1 cellular context compared by ENCODE assay signal in genomic region chr22:20015971-20016733, GRCh38.
TF ChIP-seq lines count a peak whose summit lies in the region.

No MANE protein-coding gene starts in this region.

TF ChIP-seq in HepG2, 621 proteins besides CTCF, POLR2A, EP300 and RAD21 (continued from another document and continues in another):
- TF ChIP-seq SP2 (CRISPR knock-in tag; IDR thresholded peaks at IDR 0.05): no peak
- no peak for TF ChIP-seq TFAP4 (IDR thresholded peaks at IDR 0.05; ENCODE audit: borderline replicate concordance, low read depth)
- peak; percentile 21 for TF ChIP-seq SPEN (CRISPR knock-in tag; IDR thresholded peaks at IDR 0.05; ENCODE audit: low read depth)
- TF ChIP-seq ZNF543 (CRISPR knock-in tag; IDR thresholded peaks at IDR 0.05): no peak
- TF ChIP-seq SALL1 (CRISPR knock-in tag; IDR thresholded peaks at IDR 0.05): no peak
- no peak for TF ChIP-seq ZMYM3 (CRISPR knock-in tag; IDR thresholded peaks at IDR 0.05)
- TF ChIP-seq ZZZ3 (CRISPR knock-in tag; IDR thresholded peaks at IDR 0.05; ENCODE audit: borderline replicate concordance): no peak
- TF ChIP-seq NFKBIZ (CRISPR knock-in tag; IDR thresholded peaks at IDR 0.05): no peak
- no peak for TF ChIP-seq FOSL1 (CRISPR knock-in tag; IDR thresholded peaks at IDR 0.05; ENCODE audit: borderline replicate concordance)
- TF ChIP-seq POGZ (CRISPR knock-in tag; IDR thresholded peaks at IDR 0.05): no peak
- TF ChIP-seq ZBTB39 (CRISPR knock-in tag; IDR thresholded peaks at IDR 0.05): no peak
- no peak for TF ChIP-seq ZNF570 (CRISPR knock-in tag; IDR thresholded peaks at IDR 0.05; ENCODE audit: borderline replicate concordance)
- TF ChIP-seq TCF7 (IDR thresholded peaks at IDR 0.05; ENCODE audit: low read depth): no peak
- no peak for TF ChIP-seq ZNF350 (CRISPR knock-in tag; IDR thresholded peaks at IDR 0.05; ENCODE audit: borderline replicate concordance, low read depth)
- TF ChIP-seq DNMT1 (CRISPR knock-in tag; IDR thresholded peaks at IDR 0.05): no peak
- TF ChIP-seq PPARG (CRISPR knock-in tag; conservative IDR thresholded peaks at IDR 0.05): no peak
- TF ChIP-seq DPF2 (CRISPR knock-in tag; IDR thresholded peaks at IDR 0.05; ENCODE audit: borderline replicate concordance, low read depth): no peak
- TF ChIP-seq SNAPC5 (CRISPR knock-in tag; IDR thresholded peaks at IDR 0.05; ENCODE audit: borderline replicate concordance): no peak
- TF ChIP-seq HES4 (CRISPR knock-in tag; IDR thresholded peaks at IDR 0.05; ENCODE audit: borderline replicate concordance): peak; percentile 17; the same call in 1 of the 2 replicates
- no peak for TF ChIP-seq ZNF484 (CRISPR knock-in tag; IDR thresholded peaks at IDR 0.05; ENCODE audit: borderline replicate concordance, low read depth)
- no peak for TF ChIP-seq PCBP2 (optimal IDR thresholded peaks at IDR 0.05; ENCODE audit: low read depth, low read length, poor library complexity, severe bottlenecking)
- no peak for TF ChIP-seq ZNF549 (CRISPR knock-in tag; IDR thresholded peaks at IDR 0.05)
- TF ChIP-seq ZNF512B (CRISPR knock-in tag; IDR thresholded peaks at IDR 0.05; ENCODE audit: borderline replicate concordance): no peak
- TF ChIP-seq TBX2 (CRISPR knock-in tag; IDR thresholded peaks at IDR 0.05; ENCODE audit: borderline replicate concordance): peak; percentile 28; the same call in 1 of the 2 replicates
- no peak for TF ChIP-seq PHB2 (IDR thresholded peaks at IDR 0.05; ENCODE audit: partially characterized antibody)
- TF ChIP-seq NPAS2 (CRISPR knock-in tag; IDR thresholded peaks at IDR 0.05; ENCODE audit: borderline replicate concordance): no peak
- no peak for TF ChIP-seq ZBTB4 (CRISPR knock-in tag; IDR thresholded peaks at IDR 0.05; ENCODE audit: borderline replicate concordance)
- no peak for TF ChIP-seq RBM39 (IDR thresholded peaks at IDR 0.05; ENCODE audit: low read depth, low read length, poor library complexity, severe bottlenecking)
- no peak for TF ChIP-seq ZNF629 (CRISPR knock-in tag; conservative IDR thresholded peaks at IDR 0.05)
- no peak for TF ChIP-seq MLX (CRISPR knock-in tag; IDR thresholded peaks at IDR 0.05)
- TF ChIP-seq FIP1L1 (IDR thresholded peaks at IDR 0.05; ENCODE audit: borderline replicate concordance, insufficient read depth, low read depth, low read length): no peak
- no peak for TF ChIP-seq TSC22D2 (CRISPR knock-in tag; IDR thresholded peaks at IDR 0.05; ENCODE audit: borderline replicate concordance)
- TF ChIP-seq ZFP36 (IDR thresholded peaks at IDR 0.05; ENCODE audit: borderline replicate concordance, low read depth, low read length, partially characterized antibody): no peak
- no peak for TF ChIP-seq SSRP1 (CRISPR knock-in tag; IDR thresholded peaks at IDR 0.05)
- 0 out of 2 replicates have a peak, but pooled peaks have one; percentile 60 for TF ChIP-seq CCDC6 (CRISPR knock-in tag; IDR thresholded peaks at IDR 0.05)
- no peak; the same call in 1 of the 2 replicates for TF ChIP-seq ZSCAN25 (CRISPR knock-in tag; IDR thresholded peaks at IDR 0.05)
- TF ChIP-seq ZNF619 (CRISPR knock-in tag; IDR thresholded peaks at IDR 0.05): no peak
- no peak for TF ChIP-seq ZNF10 (CRISPR knock-in tag; IDR thresholded peaks at IDR 0.05; ENCODE audit: borderline replicate concordance, low read depth)
- no peak for TF ChIP-seq ATF6 (CRISPR knock-in tag; conservative IDR thresholded peaks at IDR 0.05)
- TF ChIP-seq ZFX (CRISPR knock-in tag; IDR thresholded peaks at IDR 0.05; ENCODE audit: low read depth): peak; percentile 49; the same call in 1 of the 2 replicates
- no peak for TF ChIP-seq TBX3 (IDR thresholded peaks at IDR 0.05; ENCODE audit: borderline replicate concordance)
- TF ChIP-seq SATB2 (CRISPR knock-in tag; IDR thresholded peaks at IDR 0.05): 0 out of 2 replicates have a peak, but pooled peaks have one; percentile 55
- no peak for TF ChIP-seq CREB3 (CRISPR knock-in tag; IDR thresholded peaks at IDR 0.05)
- no peak for TF ChIP-seq DMTF1 (CRISPR knock-in tag; IDR thresholded peaks at IDR 0.05)
- no peak for TF ChIP-seq SOX13 (IDR thresholded peaks at IDR 0.05)
- TF ChIP-seq SOX13 (CRISPR knock-in tag; conservative IDR thresholded peaks at IDR 0.05 in 1 of 2, IDR thresholded peaks at IDR 0.05 in 1 of 2): no peak
- TF ChIP-seq ZMAT3 (CRISPR knock-in tag; conservative IDR thresholded peaks at IDR 0.05): no peak
- no peak for TF ChIP-seq KLF9 (CRISPR knock-in tag; IDR thresholded peaks at IDR 0.05; ENCODE audit: low read depth)
- no peak for TF ChIP-seq RARA (CRISPR knock-in tag; IDR thresholded peaks at IDR 0.05)
